Comparison of ENCODE assay signal across 8 cellular contexts in the genomic region with DNA sequence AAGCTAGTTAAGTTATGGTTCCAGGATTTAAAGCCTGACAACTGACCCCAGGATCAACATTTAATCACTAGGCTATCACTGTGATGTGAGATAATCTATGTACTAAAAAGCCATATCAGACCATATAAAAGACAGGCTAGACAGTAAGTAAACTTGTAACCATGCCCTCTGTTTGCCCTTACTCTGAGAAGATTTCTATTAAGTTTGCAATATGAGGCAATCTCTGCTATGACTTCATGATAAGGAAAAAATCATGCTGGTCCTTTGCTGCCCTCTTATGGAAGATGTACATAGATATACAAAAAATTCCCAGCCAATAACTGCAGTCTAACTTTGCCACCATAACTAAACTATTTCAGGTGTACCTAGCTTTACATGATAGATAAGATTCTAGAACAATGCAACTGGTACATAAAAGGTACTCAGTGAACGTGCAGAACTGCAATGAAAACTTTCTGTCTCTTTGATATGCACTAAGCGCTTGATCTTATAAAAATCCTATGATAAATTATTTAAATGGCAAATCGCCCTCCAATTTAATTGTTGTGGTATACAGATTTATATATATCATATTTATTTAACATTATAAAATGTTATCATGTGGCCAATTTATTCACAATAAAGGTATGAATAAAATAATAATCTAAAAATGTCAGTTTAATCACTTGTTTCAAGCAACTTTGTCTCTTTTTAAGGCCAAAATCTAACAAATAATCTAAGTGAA.
DNase-seq lines count a peak whose midpoint lies in the region; ATAC-seq and TF ChIP-seq lines count a peak whose summit lies in the region.

No MANE protein-coding gene starts in this region.

- no peak for TF ChIP-seq EP300 in upper lobe of left lung (IDR thresholded peaks at IDR 0.05)

- CTCF ChIA-PET in BJ (lab: Yijun Ruan, JAX): interaction anchor here (0.6 to 2.9 kb wide), 16 partner anchors 9 to 845 kb away, joined by 3 to 13 read pairs (median 4); partner anchors contain the start of gene FAM50B

- H3K4me3 ChIP-seq in BJ (ENCODE audit: low read depth, low read length): no peak overlapping the region
- H3K4me3 ChIP-seq in body of pancreas: no peak overlapping the region
- H3K4me3 ChIP-seq in upper lobe of left lung: no peak overlapping the region

- H3K27ac ChIP-seq in body of pancreas: peak overlapping the region in 2 of 4 donors; percentile 49 to 50
- H3K27ac ChIP-seq in upper lobe of left lung: no peak overlapping the region

- 61 to 64% methylated on average over 3 of the region's 3 CpGs for WGBS in body of pancreas, 2 donors
- WGBS in upper lobe of left lung, 2 donors: 80 to 81% methylated on average over 3 of the region's 3 CpGs

- peak; percentile 77 for DNase-seq in BJ (ENCODE audit: low read depth)
- DNase-seq in GM20000 (ENCODE audit: low spot score): peak; percentile 20
- peak; percentile 44 for DNase-seq in NCI-H82 treated with DMSO at 0.1 percent for 48 hours (lab: John Stamatoyannopoulos, UW; ENCODE audit: unreplicated experiment)
- DNase-seq in body of pancreas: peak in 1 of 4 donors; percentile 31
- peak; percentile 77 for DNase-seq in left kidney (ENCODE audit: low read depth, low spot score)
- no peak for DNase-seq in upper lobe of left lung
- DNase-seq in iPS-NIHi11 (ENCODE audit: low spot score): no peak

- no peaks in the 10 kb centered on the region for H3K27me3 ChIP-seq in BJ (ENCODE audit: control insufficient read depth, insufficient read depth, low read length)
- no peaks in the 10 kb centered on the region for H3K27me3 ChIP-seq in body of pancreas
- H3K27me3 ChIP-seq in upper lobe of left lung: no peaks in the 10 kb centered on the region

- H3K36me3 ChIP-seq in BJ (ENCODE audit: control insufficient read depth, insufficient read depth, low read length) (no peaks in the 10 kb centered on the region), body of pancreas (replicated peaks in 1 of 2; ENCODE audit: insufficient read depth in 1 of 2, low read depth in 2 of 2) (no peaks in the 10 kb centered on the region), upper lobe of left lung (no peaks in the 10 kb centered on the region)

- TF ChIP-seq CTCF in BJ (IDR thresholded peaks at IDR 0.05; ENCODE audit: insufficient read depth, low read depth, low read length) (peak; percentile 65), GM20000 (IDR thresholded peaks at IDR 0.05; ENCODE audit: extremely low read depth, missing control alignments) (no peak), body of pancreas (IDR thresholded peaks at IDR 0.05) (peak; percentile 29 to 80 (median 62)), upper lobe of left lung (IDR thresholded peaks at IDR 0.05) (peak; percentile 24 to 73 (median 53))

- H3K4me1 ChIP-seq in body of pancreas (peaks cover 13% of the 10 kb centered on the region), upper lobe of left lung (peaks cover 6 to 16% (median 8%) of the 10 kb centered on the region in 4 donors)

- intact Hi-C loops in body of pancreas (cut with DNase I): no loop called here

- POLR2A ChIA-PET in BJ (lab: Charles Lee): no interaction called here

- TF ChIP-seq POLR2A in body of pancreas (IDR thresholded peaks at IDR 0.05): no peak
- no peak for TF ChIP-seq POLR2A in upper lobe of left lung (IDR thresholded peaks at IDR 0.05)

- H3K9me3 ChIP-seq in body of pancreas: no peaks in the 10 kb centered on the region
- H3K9me3 ChIP-seq in upper lobe of left lung: no peaks in the 10 kb centered on the region

- ATAC-seq in body of pancreas (peak; percentile 94), upper lobe of left lung (ENCODE audit: low FRiP score in 2 of 2) (peak; percentile 74 to 92), HG03039 (IDR thresholded peaks at IDR 0.05; ENCODE audit: unreplicated experiment) (no peak)

Comparison
In these comparisons a context has a peak if more than half of its experiments do, and no peak if none do; other contexts are left out.
1. DNase-seq: peak in BJ (single experiment), GM20000 (single experiment), NCI-H82 treated with DMSO at 0.1 percent for 48 hours (single experiment) and left kidney (single experiment); none in upper lobe of left lung (0 of 2) and iPS-NIHi11 (single experiment).